8 cellular contexts compared by ENCODE assay signal in the genomic region with DNA sequence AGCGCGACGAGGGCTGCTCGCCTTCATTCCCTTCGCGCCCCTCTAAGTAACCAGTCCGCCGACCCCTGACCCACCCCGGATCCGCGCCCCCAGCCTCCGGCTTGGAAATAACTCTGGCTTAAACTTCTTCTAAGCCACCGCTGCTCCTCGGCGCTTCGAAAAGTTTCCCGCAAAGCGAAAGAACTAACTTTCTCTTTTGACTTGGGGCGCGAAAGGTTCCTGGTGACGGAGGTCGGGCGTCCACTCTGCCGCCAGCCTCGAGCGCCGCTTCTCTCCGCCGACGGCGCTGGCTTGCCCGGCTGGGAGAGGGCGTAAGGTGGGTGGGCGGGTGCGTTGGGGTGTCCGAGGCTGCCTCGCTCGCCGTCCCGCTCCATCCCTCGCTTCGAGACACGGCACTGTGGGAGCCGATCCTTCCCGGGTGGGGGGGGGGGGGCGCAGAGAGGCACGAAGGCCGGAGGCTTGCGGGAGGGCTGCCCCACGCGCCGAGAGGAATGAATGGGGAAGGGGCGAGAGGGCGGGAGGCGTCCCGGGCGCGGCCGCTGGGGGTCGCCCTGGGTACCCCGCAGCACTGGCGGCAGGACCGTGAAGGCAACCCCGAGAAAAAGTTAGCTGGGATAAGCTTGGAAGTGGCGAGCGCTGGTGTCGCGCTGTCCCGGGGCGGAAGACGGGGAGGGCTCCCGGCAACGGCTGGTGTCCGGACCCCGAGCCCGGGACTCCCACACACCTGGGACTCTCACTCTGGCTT. TPM values are rescaled to one million over a fixed set of nuclear protein-coding genes. Genes with fewer than 3 reads are reported as not detected.
DNase-seq lines count a peak whose midpoint lies in the region; ATAC-seq, FAIRE-seq and TF ChIP-seq lines count a peak whose summit lies in the region.

No MANE protein-coding gene starts in this region.

- no peaks in the 10 kb centered on the region for H3K9me3 ChIP-seq in KOPT-K1 (ENCODE audit: insufficient read depth, low read length, poor library complexity, severe bottlenecking)

- H3K27ac ChIP-seq in KOPT-K1 (ENCODE audit: low read depth, low read length, poor library complexity, severe bottlenecking) = peak overlapping the region; percentile 60

- no peak for FAIRE-seq in D721Med (lab: Jason Lieb, UNC)

- TF ChIP-seq CTCF in D721Med (IDR thresholded peaks at IDR 0.05; ENCODE audit: insufficient read depth, missing control alignments) (peak; percentile 55), WI38 (IDR thresholded peaks at IDR 0.05; ENCODE audit: low read depth, low read length) (peak; percentile 34), choroid plexus epithelial cell (conservative IDR thresholded peaks at IDR 0.05; ENCODE audit: low read depth, low read length) (peak; percentile 56)

- no peaks in the 10 kb centered on the region for H3K36me3 ChIP-seq in KOPT-K1 (ENCODE audit: insufficient read depth, low read length)

- DNase-seq in D721Med (ENCODE audit: insufficient read length, low spot score) = peak; percentile 53
- peak; percentile 53 for DNase-seq in choroid plexus epithelial cell (ENCODE audit: low read depth)
- DNase-seq in left lobe of liver (ENCODE audit: low spot score) = peak; percentile 66
- DNase-seq in stimulated activated CD4-positive, alpha-beta T cell treated with anti-CD3 and anti-CD28 coated beads, Interleukin-2, amount 100 ng/mL, for 48 hours = peak; percentile 24 to 39
- DNase-seq in NCI-H526 treated with DMSO at 0.1 percent for 48 hours (lab: John Stamatoyannopoulos, UW) = no peak

- ATAC-seq in GM21526 (IDR thresholded peaks at IDR 0.05; ENCODE audit: low FRiP score, unreplicated experiment) (peak; percentile 10), left lobe of liver (peak; percentile 21)

- H3K4me3 ChIP-seq in WI38 (ENCODE audit: low read depth, low read length) (peak overlapping the region; percentile 89), choroid plexus epithelial cell (ENCODE audit: low read depth, low read length) (peak overlapping the region; percentile 83)

RNA-seq across cellular contexts. Expression of gene ATF3, which starts 0.6 kb away (rescaled TPM):
- 2.6 TPM for total RNA-seq in left lobe of liver
